In the genomic region with DNA sequence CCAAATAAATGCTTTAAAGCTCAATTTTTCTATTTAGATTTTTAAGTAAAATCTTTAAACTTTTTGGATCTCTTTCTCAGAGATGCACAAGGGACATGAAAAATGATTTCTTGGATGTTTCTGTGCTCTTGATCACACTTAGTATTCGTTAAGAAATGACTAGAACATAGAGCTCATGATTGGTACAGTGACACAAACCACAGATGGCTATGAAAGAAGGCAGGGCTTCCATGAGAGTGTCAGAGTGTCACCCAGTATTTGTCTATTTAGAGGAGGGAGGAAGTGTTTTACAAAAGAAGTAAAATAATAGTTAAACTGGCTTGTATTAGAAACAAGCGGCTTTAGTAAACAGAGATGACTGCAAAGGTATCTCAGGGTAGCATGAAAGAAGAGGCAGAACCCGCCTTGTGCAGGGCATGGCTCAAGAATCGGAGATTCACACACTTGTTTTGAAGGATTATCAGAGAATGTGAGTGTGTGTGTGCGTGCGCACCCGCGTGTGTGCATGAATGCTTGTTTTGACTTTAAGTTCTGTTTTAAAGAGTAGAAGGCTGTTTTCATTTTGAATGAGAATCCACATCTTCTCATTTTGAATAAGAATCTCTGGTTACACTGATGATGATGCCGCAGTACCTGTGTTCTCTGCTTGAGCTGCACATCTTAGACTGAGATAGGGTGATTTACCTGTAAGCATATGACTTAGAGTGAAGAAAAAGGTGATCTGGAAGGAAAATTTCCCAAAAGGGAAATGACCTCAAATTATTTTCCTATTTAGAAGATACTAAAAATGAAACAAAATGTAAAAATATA, we compare ENCODE assay signal across 17 cellular contexts.
A peak's percentile ranks its signal among the peaks of the same experiment; 100 is the strongest.
DNase-seq lines count a peak whose midpoint lies in the region; ATAC-seq lines count a peak whose summit lies in the region.
"Had no signal": no experiment of that assay in that cellular context is flagged by ENCODE, and none has a peak within 500 bp of the region (broad histone marks: within the 10 kb centered on the region; RNA-seq: fewer than 3 reads in every experiment).

No MANE protein-coding gene starts in this region.

- no peak for DNase-seq in activated CD8-positive, alpha-beta memory T cell treated with anti-CD3 and anti-CD28 coated beads, Interleukin-2, amount 10 ng/mL, durations not matched to agents 7 days and 5 days
- DNase-seq in activated CD8-positive, alpha-beta memory T cell treated with anti-CD3 and anti-CD28 coated beads, Interleukin-2, amount 50 U/mL, for 48 hours: no peak
- DNase-seq in stimulated activated naive CD8-positive, alpha-beta T cell treated with anti-CD3 and anti-CD28 coated beads, Interleukin-15, Interleukin-2, amounts not matched to agents 100 U/mL and 50 U/mL, for 24 hours: no peak
- DNase-seq in NK-92 (lab: John Stamatoyannopoulos, UW; ENCODE audit: unreplicated experiment): no peak
- DNase-seq in globus pallidus (ENCODE audit: low spot score): no peak
- DNase-seq: CD8-positive, alpha-beta memory T cell; DMS53; EL; KG1; NCI-H1105 treated with DMSO at 0.1 percent for 48 hours; NCI-H1694; NCI-H2227 treated with DMSO at 0.1 percent for 48 hours; NCI-H524 treated with DMSO at 0.1 percent for 48 hours; PC-9; SIG-M5 had no signal

- no peaks in the 10 kb centered on the region for H3K27me3 Mint-ChIP-seq in activated CD8-positive, alpha-beta memory T cell treated with anti-CD3 and anti-CD28 coated beads, Interleukin-2, amount 10 ng/mL, durations not matched to agents 7 days and 5 days
- H3K27me3 Mint-ChIP-seq in stimulated activated naive CD8-positive, alpha-beta T cell treated with anti-CD3 and anti-CD28 coated beads, Interleukin-15, Interleukin-2, amounts not matched to agents 100 ng/mL and 50 ng/mL, for 24 hours: no peaks in the 10 kb centered on the region
- no peaks in the 10 kb centered on the region for H3K27me3 Mint-ChIP-seq in activated T-helper 17 cell treated with anti-CD3 and anti-CD28 coated beads, Interleukin-2, amount 50 U/mL, for 72 hours
- H3K27me3 Mint-ChIP-seq: CD8-positive, alpha-beta memory T cell had no signal

- H3K4me3 Mint-ChIP-seq in activated CD8-positive, alpha-beta memory T cell treated with anti-CD3 and anti-CD28 coated beads, Interleukin-2, amount 10 ng/mL, durations not matched to agents 7 days and 5 days: no peak overlapping the region
- no peak overlapping the region for H3K4me3 Mint-ChIP-seq in stimulated activated naive CD8-positive, alpha-beta T cell treated with anti-CD3 and anti-CD28 coated beads, Interleukin-15, Interleukin-2, amounts not matched to agents 100 ng/mL and 50 ng/mL, for 24 hours
- H3K4me3 Mint-ChIP-seq in activated T-helper 17 cell treated with anti-CD3 and anti-CD28 coated beads, Interleukin-2, amount 50 U/mL, for 72 hours: peak overlapping the region; percentile 29
- H3K4me3 Mint-ChIP-seq: CD8-positive, alpha-beta memory T cell had no signal

- H3K27ac Mint-ChIP-seq in activated CD8-positive, alpha-beta memory T cell treated with anti-CD3 and anti-CD28 coated beads, Interleukin-2, amount 10 ng/mL, durations not matched to agents 7 days and 5 days: peak overlapping the region; percentile 65
- peak overlapping the region; percentile 57 for H3K27ac Mint-ChIP-seq in stimulated activated naive CD8-positive, alpha-beta T cell treated with anti-CD3 and anti-CD28 coated beads, Interleukin-15, Interleukin-2, amounts not matched to agents 100 ng/mL and 50 ng/mL, for 24 hours
- peak overlapping the region; percentile 76 for H3K27ac Mint-ChIP-seq in activated T-helper 17 cell treated with anti-CD3 and anti-CD28 coated beads, Interleukin-2, amount 50 U/mL, for 72 hours

- H3K4me1 Mint-ChIP-seq in activated CD8-positive, alpha-beta memory T cell treated with anti-CD3 and anti-CD28 coated beads, Interleukin-2, amount 10 ng/mL, durations not matched to agents 7 days and 5 days: peaks cover 27% of the 10 kb centered on the region
- peaks cover 14% of the 10 kb centered on the region for H3K4me1 Mint-ChIP-seq in stimulated activated naive CD8-positive, alpha-beta T cell treated with anti-CD3 and anti-CD28 coated beads, Interleukin-15, Interleukin-2, amounts not matched to agents 100 ng/mL and 50 ng/mL, for 24 hours (ENCODE audit: low read depth)
- peaks cover 9% of the 10 kb centered on the region for H3K4me1 Mint-ChIP-seq in activated T-helper 17 cell treated with anti-CD3 and anti-CD28 coated beads, Interleukin-2, amount 50 U/mL, for 72 hours

- ATAC-seq in activated CD8-positive, alpha-beta memory T cell treated with anti-CD3 and anti-CD28 coated beads, Interleukin-2, amount 10 ng/mL, durations not matched to agents 7 days and 5 days: peak; percentile 64
- ATAC-seq in stimulated activated naive CD8-positive, alpha-beta T cell treated with anti-CD3 and anti-CD28 coated beads, Interleukin-15, Interleukin-2, amounts not matched to agents 100 U/mL and 50 U/mL, for 24 hours: no peak
- peak; percentile 78 for ATAC-seq in activated T-helper 17 cell treated with anti-CD3 and anti-CD28 coated beads, Interleukin-2, amount 50 U/mL, for 72 hours (replicated peaks)

- no peaks in the 10 kb centered on the region for H3K9me3 Mint-ChIP-seq in activated CD8-positive, alpha-beta memory T cell treated with anti-CD3 and anti-CD28 coated beads, Interleukin-2, amount 10 ng/mL, durations not matched to agents 7 days and 5 days (ENCODE audit: low read depth)
- peaks cover 2% of the 10 kb centered on the region for H3K9me3 Mint-ChIP-seq in stimulated activated naive CD8-positive, alpha-beta T cell treated with anti-CD3 and anti-CD28 coated beads, Interleukin-15, Interleukin-2, amounts not matched to agents 100 ng/mL and 50 ng/mL, for 24 hours
- H3K9me3 Mint-ChIP-seq in activated T-helper 17 cell treated with anti-CD3 and anti-CD28 coated beads, Interleukin-2, amount 50 U/mL, for 72 hours: no peaks in the 10 kb centered on the region

- CTCF ChIA-PET in activated CD8-positive, alpha-beta memory T cell treated with anti-CD3 and anti-CD28 coated beads, Interleukin-2, amount 10 ng/mL, durations not matched to agents 7 days and 5 days (lab: Charles Lee): interaction anchor here (1.2 to 1.5 kb wide), 2 partner anchors 105 to 370 kb away, joined by 3 read pairs; no protein-coding TSS in a partner anchor

- peaks cover 47% of the 10 kb centered on the region for H3K36me3 Mint-ChIP-seq in activated CD8-positive, alpha-beta memory T cell treated with anti-CD3 and anti-CD28 coated beads, Interleukin-2, amount 10 ng/mL, durations not matched to agents 7 days and 5 days
- H3K36me3 Mint-ChIP-seq in stimulated activated naive CD8-positive, alpha-beta T cell treated with anti-CD3 and anti-CD28 coated beads, Interleukin-15, Interleukin-2, amounts not matched to agents 100 ng/mL and 50 ng/mL, for 24 hours (ENCODE audit: low read depth): peaks cover 53% of the 10 kb centered on the region
- peaks cover 78% of the 10 kb centered on the region for H3K36me3 Mint-ChIP-seq in activated T-helper 17 cell treated with anti-CD3 and anti-CD28 coated beads, Interleukin-2, amount 50 U/mL, for 72 hours (ENCODE audit: low read depth)
